In the genomic region with DNA sequence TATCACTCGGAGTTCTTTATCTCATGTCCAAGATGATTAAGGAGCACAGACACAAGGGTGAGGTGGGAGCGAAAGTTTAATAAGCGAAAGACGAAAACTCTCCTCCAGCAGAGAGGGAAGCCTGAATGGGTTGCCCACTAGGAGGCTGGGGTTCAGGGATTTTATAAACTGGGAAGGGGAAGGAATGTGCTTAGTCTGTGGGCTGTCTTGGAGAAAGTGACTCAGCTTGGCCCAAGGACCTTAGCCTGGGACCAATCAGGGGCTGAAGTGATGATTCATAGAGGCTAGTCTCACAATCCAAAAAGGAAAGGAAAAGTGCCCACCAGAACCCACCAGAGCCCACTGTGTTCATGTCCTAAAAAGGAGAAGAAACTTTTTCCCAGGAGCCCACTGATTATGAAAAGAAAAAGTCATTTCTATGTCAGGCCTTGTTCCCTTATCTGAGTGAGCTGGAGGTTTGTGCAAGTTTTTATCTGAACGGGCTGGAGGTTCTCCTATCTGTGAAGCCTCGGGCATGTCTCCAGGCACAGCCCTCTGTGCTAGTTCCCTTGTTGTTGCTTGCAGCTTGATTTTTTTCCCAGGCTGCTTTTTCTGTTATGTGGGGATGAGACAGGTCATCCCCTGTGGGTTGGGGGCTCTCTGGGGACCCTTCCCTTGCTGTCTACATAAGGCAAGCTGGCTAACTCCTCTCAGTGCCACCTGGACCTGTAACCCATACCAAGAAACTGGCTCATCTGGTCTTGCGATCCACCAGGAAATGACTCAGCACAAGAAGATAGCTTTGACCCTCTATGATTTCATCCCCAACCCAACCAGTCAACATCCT, we compare ENCODE assay signal across 11 cellular contexts. TPM values are rescaled to one million over a fixed set of nuclear protein-coding genes. Genes with fewer than 3 reads are reported as not detected.
DNase-seq lines count a peak whose midpoint lies in the region; ATAC-seq and TF ChIP-seq lines count a peak whose summit lies in the region.
"Had no signal": no experiment of that assay in that cellular context is flagged by ENCODE, and none has a peak within 500 bp of the region (broad histone marks: within the 10 kb centered on the region; RNA-seq: fewer than 3 reads in every experiment).

No MANE protein-coding gene starts in this region.

- CTCF ChIA-PET in SK-N-SH (lab: Yijun Ruan, JAX): interaction anchor here (13.4 kb wide), 1 partner anchor 98 kb away, joined by 186 read pairs; no protein-coding TSS in a partner anchor
- CTCF ChIA-PET in activated naive CD4-positive, alpha-beta T cell treated with anti-CD3 and anti-CD28 coated beads for 36 hours (lab: Charles Lee): interaction anchor here (8.6 kb wide), 1 partner anchor 71 kb away, joined by 110 read pairs; no protein-coding TSS in a partner anchor

- peaks cover 21% of the 10 kb centered on the region; the same call in 1 of the 2 replicates for H3K9me3 ChIP-seq in SK-N-SH
- peaks cover 0 to 7% (median 3%) of the 10 kb centered on the region in 4 donors for H3K9me3 ChIP-seq in sigmoid colon

- H3K4me2 ChIP-seq in SK-N-SH: peak overlapping the region; percentile 43

- TF ChIP-seq RAD21 in SK-N-SH (IDR thresholded peaks at IDR 0.05; ENCODE audit: low read length): no peak

- H3K79me2 ChIP-seq in SK-N-SH (ENCODE audit: insufficient read depth): no peaks in the 10 kb centered on the region

- no peaks in the 10 kb centered on the region for H3K27me3 Mint-ChIP-seq in activated naive CD4-positive, alpha-beta T cell treated with anti-CD3 and anti-CD28 coated beads for 36 hours (ENCODE audit: low read depth)

- no peaks in the 10 kb centered on the region for H3K27me3 ChIP-seq in SK-N-SH (ENCODE audit: insufficient read depth)
- no peaks in the 10 kb centered on the region for H3K27me3 ChIP-seq in sigmoid colon

- 83% methylated on average over 6 of the region's 7 CpGs for WGBS in SK-N-SH (ENCODE audit: low lambda C conversion rate)
- WGBS in sigmoid colon, 2 donors: 60 to 68% methylated on average over 7 of the region's 7 CpGs

- H3K4me3 Mint-ChIP-seq in activated naive CD4-positive, alpha-beta T cell treated with anti-CD3 and anti-CD28 coated beads for 36 hours: no peak overlapping the region
- H3K4me3 Mint-ChIP-seq: natural killer cell had no signal

- TF ChIP-seq CTCF in SK-N-SH (IDR thresholded peaks at IDR 0.05) (peak; percentile 18; the same call in 1 of the 2 replicates), retinal pigment epithelial cell (conservative IDR thresholded peaks at IDR 0.05; ENCODE audit: low read depth, low read length) (peak; percentile 31), sigmoid colon (IDR thresholded peaks at IDR 0.05) (no peak)

- H3K9me3 Mint-ChIP-seq in activated naive CD4-positive, alpha-beta T cell treated with anti-CD3 and anti-CD28 coated beads for 36 hours: peaks cover 17% of the 10 kb centered on the region

- POLR2A ChIA-PET in SK-N-SH (lab: Yijun Ruan, JAX): no interaction called here

- no peaks in the 10 kb centered on the region for H3K4me1 ChIP-seq in SK-N-SH (ENCODE audit: control insufficient read depth in 1 of 2, insufficient read depth in 2 of 2, low read depth in 1 of 2, low read length in 1 of 2)
- peaks cover 0 to 19% (median 5%) of the 10 kb centered on the region in 4 donors for H3K4me1 ChIP-seq in sigmoid colon

- peaks cover 3% of the 10 kb centered on the region for H3K36me3 Mint-ChIP-seq in activated naive CD4-positive, alpha-beta T cell treated with anti-CD3 and anti-CD28 coated beads for 36 hours (ENCODE audit: low read depth)

- TF ChIP-seq POLR2A in sigmoid colon (IDR thresholded peaks at IDR 0.05): no peak

- H3K27ac ChIP-seq in SK-N-SH (ENCODE audit: low read depth in 2 of 2, low read length in 1 of 2): peak overlapping the region in 1 of 2 experiments; percentile 68; a peak in 2 of 4 replicates
- H3K27ac ChIP-seq in sigmoid colon: peak overlapping the region in 2 of 4 donors; percentile 56 to 62
- no peak overlapping the region for H3K27ac ChIP-seq in substantia nigra (ENCODE audit: low read depth, low read length, poor library complexity, severe bottlenecking)

- H3K9ac ChIP-seq in SK-N-SH: no peak overlapping the region; the same call in 1 of the 2 replicates

- no peak overlapping the region for H3K27ac Mint-ChIP-seq in activated naive CD4-positive, alpha-beta T cell treated with anti-CD3 and anti-CD28 coated beads for 36 hours
- H3K27ac Mint-ChIP-seq: natural killer cell had no signal

- peak; percentile 73 for DNase-seq in GM03348 (ENCODE audit: low spot score)
- DNase-seq in SK-N-SH: no peak
- peak; percentile 20 for DNase-seq in foreskin melanocyte
- no peak for DNase-seq in retinal pigment epithelial cell (ENCODE audit: low read depth)
- no peak for DNase-seq in sigmoid colon
- no peak for DNase-seq in activated naive CD4-positive, alpha-beta T cell treated with anti-CD3 and anti-CD28 coated beads for 36 hours
- no peak for DNase-seq in substantia nigra (lab: John Stamatoyannopoulos, UW)
- DNase-seq: natural killer cell; stimulated activated naive CD4-positive, alpha-beta T cell had no signal

- H3K9me2 ChIP-seq in SK-N-SH: no peaks in the 10 kb centered on the region

- intact Hi-C loops in sigmoid colon (cut with DNase I): no loop called here
- intact Hi-C loops in activated naive CD4-positive, alpha-beta T cell treated with anti-CD3 and anti-CD28 coated beads for 36 hours (cut with micrococcal nuclease): no loop called here

- peak overlapping the region; percentile 72; the same call in 1 of the 2 replicates for H2AFZ ChIP-seq in SK-N-SH (ENCODE audit: low read depth)

- no peak for TF ChIP-seq EP300 in SK-N-SH (IDR thresholded peaks at IDR 0.05; ENCODE audit: borderline replicate concordance in 1 of 2, low read depth in 1 of 2, low read length in 1 of 2)
- TF ChIP-seq EP300 in sigmoid colon (IDR thresholded peaks at IDR 0.05): no peak

- no peak for ATAC-seq in GM18517 (IDR thresholded peaks at IDR 0.05; ENCODE audit: unreplicated experiment)
- ATAC-seq: natural killer cell, Panc1 had no signal

- H3K4me3 ChIP-seq in SK-N-SH (ENCODE audit: low read depth in 2 of 2, low read length in 1 of 2) (no peak overlapping the region), retinal pigment epithelial cell (ENCODE audit: low read length) (no peak overlapping the region), sigmoid colon (no peak overlapping the region)

- no peaks in the 10 kb centered on the region for H3K36me3 ChIP-seq in SK-N-SH (replicated peaks in 1 of 2; ENCODE audit: control insufficient read depth in 1 of 2, insufficient read depth in 2 of 2, low read length in 1 of 2)
- no peaks in the 10 kb centered on the region for H3K36me3 ChIP-seq in sigmoid colon

- H3F3A ChIP-seq in SK-N-SH (replicated peaks; ENCODE audit: insufficient read depth): peaks cover 20% of the 10 kb centered on the region

- H4K20me1 ChIP-seq in SK-N-SH (ENCODE audit: insufficient read depth): no peaks in the 10 kb centered on the region

- H3K4me1 Mint-ChIP-seq in activated naive CD4-positive, alpha-beta T cell treated with anti-CD3 and anti-CD28 coated beads for 36 hours (ENCODE audit: low read depth): peaks cover 3% of the 10 kb centered on the region
- H3K4me1 Mint-ChIP-seq: natural killer cell had no signal

TF ChIP-seq in SK-N-SH, 30 proteins besides CTCF, POLR2A, EP300 and RAD21:
- peak; percentile 24; the same call in 1 of the 2 replicates for TF ChIP-seq TCF12 (IDR thresholded peaks at IDR 0.05)
- no peak for TF ChIP-seq RXRA (IDR thresholded peaks at IDR 0.05; ENCODE audit: borderline replicate concordance, low read depth)
- TF ChIP-seq FOSL2 (IDR thresholded peaks at IDR 0.05; ENCODE audit: borderline replicate concordance, low read depth): peak; percentile 61; the same call in 1 of the 2 replicates
- TF ChIP-seq, protein P1, sequence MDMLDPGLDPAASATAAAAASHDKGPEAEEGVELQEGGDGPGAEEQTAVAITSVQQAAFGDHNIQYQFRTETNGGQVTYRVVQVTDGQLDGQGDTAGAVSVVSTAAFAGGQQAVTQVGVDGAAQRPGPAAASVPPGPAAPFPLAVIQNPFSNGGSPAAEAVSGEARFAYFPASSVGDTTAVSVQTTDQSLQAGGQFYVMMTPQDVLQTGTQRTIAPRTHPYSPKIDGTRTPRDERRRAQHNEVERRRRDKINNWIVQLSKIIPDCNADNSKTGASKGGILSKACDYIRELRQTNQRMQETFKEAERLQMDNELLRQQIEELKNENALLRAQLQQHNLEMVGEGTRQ (IDR thresholded peaks at IDR 0.05; ENCODE audit: borderline replicate concordance, low read depth, low read length): no peak
- 0 out of 2 replicates have a peak, but pooled peaks have one; percentile 12 for TF ChIP-seq JUND (IDR thresholded peaks at IDR 0.05)

RNA-seq across cellular contexts. Expression of a gene that starts 8.3 kb away (rescaled TPM):
- polyA plus RNA-seq in SK-N-SH (2012; rRNA removed) (25.6 and 29.1 TPM in 2 replicates), sigmoid colon (10 to 100 TPM; 23.0 to 57.8 (median 49.2) TPM)
- polyA plus RNA-seq in SK-N-SH (2012; cell fraction: cytosol; rRNA removed): 38.9 and 48.7 TPM in 2 replicates
- 10.3 and 18.0 TPM in 2 replicates for polyA plus RNA-seq in SK-N-SH (2012; cell fraction: nucleus; rRNA removed)
- total RNA-seq in sigmoid colon: 10 to 100 TPM; 31.8 to 41.0 (median 34.7) TPM
- total RNA-seq in activated naive CD4-positive, alpha-beta T cell treated with anti-CD3 and anti-CD28 coated beads for 36 hours: 10 to 100 TPM; 14.5 to 14.7 TPM

RNA-seq across cellular contexts. Expression of a gene that starts 37.4 kb away (rescaled TPM):
- polyA plus RNA-seq in SK-N-SH (2012; rRNA removed) (76.3 and 86.4 TPM in 2 replicates), sigmoid colon (100 to 1,000 TPM in 1 of 3 donors, 10 to 100 TPM in 2; 35.4 to 361 (median 66.2) TPM)
- 52.6 and 71.0 TPM in 2 replicates for polyA plus RNA-seq in SK-N-SH (2012; cell fraction: cytosol; rRNA removed)
- polyA plus RNA-seq in SK-N-SH (2012; cell fraction: nucleus; rRNA removed): 57.5 and 80.2 TPM in 2 replicates
- 10 to 100 TPM; 53.2 to 96.0 (median 79.0) TPM for total RNA-seq in sigmoid colon
- 1 to 10 TPM; 6.9 to 7.7 TPM for total RNA-seq in activated naive CD4-positive, alpha-beta T cell treated with anti-CD3 and anti-CD28 coated beads for 36 hours

Comparison
In these comparisons a context has a peak if more than half of its experiments do, and no peak if none do; other contexts are left out.
1. DNase-seq: peak in GM03348 (single experiment) and foreskin melanocyte (single experiment); none in SK-N-SH (single experiment), retinal pigment epithelial cell (single experiment), sigmoid colon (single experiment), activated naive CD4-positive, alpha-beta T cell treated with anti-CD3 and anti-CD28 coated beads for 36 hours (single experiment) and substantia nigra (0 of 49).
2. CTCF ChIP-seq: peak in SK-N-SH (single experiment) and retinal pigment epithelial cell (single experiment); none in sigmoid colon (0 of 4).
3. RNA of a gene that starts 37.4 kb away (total RNA-seq): 53.2 to 96.0 TPM in sigmoid colon; 6.9 to 7.7 TPM in activated naive CD4-positive, alpha-beta T cell treated with anti-CD3 and anti-CD28 coated beads for 36 hours; every median in the first group is over 4 times any median in the second.